Comparison of ENCODE assay signal across 18 cellular contexts in the genomic region with DNA sequence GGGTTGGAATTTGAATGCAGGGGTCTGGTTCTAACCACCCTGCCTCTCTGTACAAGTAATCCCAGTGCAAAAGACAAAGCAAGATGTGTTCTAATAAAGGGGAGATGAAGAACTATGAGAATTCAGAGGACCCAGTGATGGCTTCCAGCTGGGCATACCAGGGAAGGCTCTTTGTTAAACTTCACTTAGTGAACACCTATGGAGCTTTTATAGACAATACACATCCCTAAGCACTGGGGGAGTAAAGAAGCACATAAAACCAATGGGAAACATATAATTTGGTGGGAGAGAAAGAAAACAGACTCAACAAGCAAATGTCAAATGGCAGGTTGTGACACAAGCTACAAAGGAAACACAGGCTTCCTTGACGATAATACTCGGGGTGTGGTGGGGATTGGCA.
DNase-seq lines count a peak whose midpoint lies in the region; ATAC-seq and TF ChIP-seq lines count a peak whose summit lies in the region.
"Had no signal": no experiment of that assay in that cellular context is flagged by ENCODE, and none has a peak within 500 bp of the region (broad histone marks: within the 10 kb centered on the region; RNA-seq: fewer than 3 reads in every experiment).

No MANE protein-coding gene starts in this region.

- no peak for ATAC-seq in GM21786 (IDR thresholded peaks at IDR 0.05; ENCODE audit: unreplicated experiment)
- ATAC-seq: GM12878, HepG2 had no signal

- peaks cover 5% of the 10 kb centered on the region for H3K27me3 Mint-ChIP-seq in nephron (ENCODE audit: low read depth)

- peak overlapping the region in 2 of 3 experiments; percentile 39 to 65 for H3K27ac Mint-ChIP-seq in nephron
- H3K27ac Mint-ChIP-seq: CD4-positive, alpha-beta memory T cell; IgD-negative memory B cell had no signal

- peaks cover 38% of the 10 kb centered on the region for H3K4me1 Mint-ChIP-seq in nephron

- H3K36me3 Mint-ChIP-seq in nephron (ENCODE audit: low read depth) = no peaks in the 10 kb centered on the region
- H3K36me3 Mint-ChIP-seq: CD14-positive monocyte; CD4-positive, alpha-beta memory T cell; IgD-negative memory B cell had no signal

- peaks cover 11% of the 10 kb centered on the region for H3K9me3 Mint-ChIP-seq in nephron

- peak overlapping the region; percentile 90; the same call in 1 of the 2 replicates for H3K27ac ChIP-seq in VCaP
- H3K27ac ChIP-seq: 22Rv1, BLaER1, GM23248 had no signal

- no peak for TF ChIP-seq CTCF in VCaP (conservative IDR thresholded peaks at IDR 0.05)
- TF ChIP-seq CTCF in nephron (IDR thresholded peaks at IDR 0.05; ENCODE audit: unreplicated experiment in 3 of 3) = no peak

- no peak overlapping the region for H3K4me3 Mint-ChIP-seq in nephron
- H3K4me3 Mint-ChIP-seq: CD14-positive monocyte; CD4-positive, alpha-beta memory T cell; IgD-negative memory B cell had no signal

- DNase-seq in NCI-H146 (lab: John Stamatoyannopoulos, UW) (peak; percentile 6), NCI-H146 treated with DMSO at 0.1 percent for 48 hours (lab: John Stamatoyannopoulos, UW; ENCODE audit: unreplicated experiment) (no peak), medulla oblongata (ENCODE audit: extremely low spot score) (no peak), DMS114 treated with DMSO at 0.1 percent for 48 hours (lab: John Stamatoyannopoulos, UW; ENCODE audit: unreplicated experiment) (no peak)
- DNase-seq: CD4-positive, alpha-beta memory T cell; DMS53; DND-41; EL; GM23248 had no signal
